9 cellular contexts compared by ENCODE assay signal in genomic region chr12:103839893-103840292, GRCh38. TPM values are rescaled to one million over a fixed set of nuclear protein-coding genes. Genes with fewer than 3 reads are reported as not detected.
DNase-seq lines count a peak whose midpoint lies in the region; ATAC-seq and TF ChIP-seq lines count a peak whose summit lies in the region.
"Had no signal": no experiment of that assay in that cellular context is flagged by ENCODE, and none has a peak within 500 bp of the region (broad histone marks: within the 10 kb centered on the region; RNA-seq: fewer than 3 reads in every experiment).

No MANE protein-coding gene starts in this region.

- POLR2A ChIA-PET in PC-3 (lab: Charles Lee; ENCODE audit: unreplicated experiment), result no interaction called here

- ATAC-seq in PC-3 (no peak), GM21360 (IDR thresholded peaks at IDR 0.05; ENCODE audit: unreplicated experiment) (no peak), GM19463 (IDR thresholded peaks at IDR 0.05; ENCODE audit: unreplicated experiment) (no peak)

- DNase-seq in PC-3, result no peak
- no peak for DNase-seq in ovary
- no peak for DNase-seq in ureter (ENCODE audit: low spot score)
- DNase-seq in thyroid gland, result no peak
- DNase-seq: NCI-H1694 had no signal

- peaks cover 59% of the 10 kb centered on the region for H3K79me2 ChIP-seq in PC-3 (ENCODE audit: low read length)

- TF ChIP-seq POLR2A in ovary (IDR thresholded peaks at IDR 0.05), result no peak
- no peak for TF ChIP-seq POLR2A in thyroid gland (IDR thresholded peaks at IDR 0.05)

- no peaks in the 10 kb centered on the region for H3K9me2 ChIP-seq in PC-3 (replicated peaks; ENCODE audit: low read length)

- no peak overlapping the region for H3K27ac ChIP-seq in PC-3 (ENCODE audit: low read length)
- H3K27ac ChIP-seq in esophagus (ENCODE audit: low read depth in 2 of 2, low read length in 1 of 2), result no peak overlapping the region
- H3K27ac ChIP-seq in ovary, result no peak overlapping the region
- H3K27ac ChIP-seq in thyroid gland, result no peak overlapping the region

- BruUV-seq in PC-3 (replicated peaks; lab: Mats Ljungman, UMichigan), result TSS peak; percentile 58

- peak overlapping the region; percentile 81 for H3K4me2 ChIP-seq in PC-3 (ENCODE audit: low read length)

- H3K27me3 ChIP-seq in PC-3 (ENCODE audit: low read length) (no peaks in the 10 kb centered on the region), esophagus (ENCODE audit: control insufficient read depth in 1 of 2, insufficient read depth in 2 of 2, low read length in 2 of 2) (no peaks in the 10 kb centered on the region), ovary (no peaks in the 10 kb centered on the region), thyroid gland (no peaks in the 10 kb centered on the region)

- H4K20me1 ChIP-seq in PC-3 (ENCODE audit: low read length), result peaks cover 31% of the 10 kb centered on the region

- TF ChIP-seq EP300 in ovary (IDR thresholded peaks at IDR 0.05), result no peak

- no peak overlapping the region for H2AFZ ChIP-seq in PC-3 (ENCODE audit: low read length)

- intact Hi-C loops in PC-3 (cut with micrococcal nuclease) (no loop called here), ovary (cut with DNase I) (no loop called here), thyroid gland (cut with DNase I) (no loop called here)

- TF ChIP-seq CTCF in PC-3 (conservative IDR thresholded peaks at IDR 0.05; ENCODE audit: low read depth, low read length) (no peak), ovary (IDR thresholded peaks at IDR 0.05) (no peak), thyroid gland (IDR thresholded peaks at IDR 0.05) (no peak)

- CTCF ChIA-PET in PC-3 (lab: Charles Lee), result no interaction called here

- H3K4me1 ChIP-seq in PC-3 (ENCODE audit: insufficient read depth, low read length), result peaks cover 31% of the 10 kb centered on the region
- H3K4me1 ChIP-seq in esophagus (ENCODE audit: control insufficient read depth in 2 of 2, insufficient read depth in 2 of 2, low read length in 1 of 2), result peaks cover 4% of the 10 kb centered on the region in 2 donors
- peaks cover 1% of the 10 kb centered on the region for H3K4me1 ChIP-seq in ovary (ENCODE audit: insufficient read depth)
- H3K4me1 ChIP-seq in thyroid gland, result peaks cover 6 to 19% of the 10 kb centered on the region in 2 donors

- peak overlapping the region; percentile 84; the same call in 1 of the 2 replicates for H3K9ac ChIP-seq in PC-3 (ENCODE audit: low read length)

- H3F3A ChIP-seq in PC-3 (ENCODE audit: low read length, unreplicated experiment), result no peaks in the 10 kb centered on the region

- H3K36me3 ChIP-seq in PC-3 (ENCODE audit: low read depth, low read length) (peaks cover 2% of the 10 kb centered on the region; the same call in 1 of the 2 replicates), esophagus (ENCODE audit: control insufficient read depth in 2 of 2, insufficient read depth in 2 of 2, low read length in 1 of 2) (no peaks in the 10 kb centered on the region), ovary (no peaks in the 10 kb centered on the region), thyroid gland (no peaks in the 10 kb centered on the region)

- H3K4me3 ChIP-seq in GM08714 (ENCODE audit: low read length) (peak overlapping the region; percentile 64; the same call in 1 of the 2 replicates), PC-3 (ENCODE audit: low read length) (peak overlapping the region; percentile 93), esophagus (ENCODE audit: low read depth in 1 of 2, low read length in 2 of 2) (peak overlapping the region; percentile 55 to 67), ovary (peak overlapping the region; percentile 87), thyroid gland (replicated peaks in 1 of 3) (peak overlapping the region in 1 of 3 donors; percentile 71)

- no peaks in the 10 kb centered on the region for H3K9me3 ChIP-seq in PC-3 (ENCODE audit: low read length)
- H3K9me3 ChIP-seq in esophagus (ENCODE audit: control insufficient read depth in 2 of 2, insufficient read depth in 1 of 2, low read depth in 1 of 2, low read length in 1 of 2), result no peaks in the 10 kb centered on the region
- no peaks in the 10 kb centered on the region for H3K9me3 ChIP-seq in ovary
- H3K9me3 ChIP-seq in thyroid gland, result no peaks in the 10 kb centered on the region

- 61 to 67% methylated on average over 11 of the region's 11 CpGs for WGBS in esophagus, 2 donors
- WGBS in ovary, 3 donors, result 67 to 70% (median 70%) methylated on average over 11 of the region's 11 CpGs
- 72 to 79% methylated on average over 11 of the region's 11 CpGs for WGBS in thyroid gland, 2 donors

RNA-seq across cellular contexts. Expression of gene NT5DC3, which starts 1.1 kb away (rescaled TPM):
- 14.9 and 15.7 TPM in 2 replicates for total RNA-seq in PC-3 (2014; rRNA removed)
- polyA plus RNA-seq in esophagus, result 1 to 10 TPM; 2.6 to 2.8 TPM
- 1 to 10 TPM; 4.6 to 9.3 (median 7.5) TPM for total RNA-seq in ovary
- polyA plus RNA-seq in ovary, result 1 to 10 TPM; 1.8 to 3.5 TPM
- 11.0 TPM for total RNA-seq in ureter
- 1 to 10 TPM; 3.6 to 5.8 (median 4.4) TPM for total RNA-seq in thyroid gland
